In the genomic region with DNA sequence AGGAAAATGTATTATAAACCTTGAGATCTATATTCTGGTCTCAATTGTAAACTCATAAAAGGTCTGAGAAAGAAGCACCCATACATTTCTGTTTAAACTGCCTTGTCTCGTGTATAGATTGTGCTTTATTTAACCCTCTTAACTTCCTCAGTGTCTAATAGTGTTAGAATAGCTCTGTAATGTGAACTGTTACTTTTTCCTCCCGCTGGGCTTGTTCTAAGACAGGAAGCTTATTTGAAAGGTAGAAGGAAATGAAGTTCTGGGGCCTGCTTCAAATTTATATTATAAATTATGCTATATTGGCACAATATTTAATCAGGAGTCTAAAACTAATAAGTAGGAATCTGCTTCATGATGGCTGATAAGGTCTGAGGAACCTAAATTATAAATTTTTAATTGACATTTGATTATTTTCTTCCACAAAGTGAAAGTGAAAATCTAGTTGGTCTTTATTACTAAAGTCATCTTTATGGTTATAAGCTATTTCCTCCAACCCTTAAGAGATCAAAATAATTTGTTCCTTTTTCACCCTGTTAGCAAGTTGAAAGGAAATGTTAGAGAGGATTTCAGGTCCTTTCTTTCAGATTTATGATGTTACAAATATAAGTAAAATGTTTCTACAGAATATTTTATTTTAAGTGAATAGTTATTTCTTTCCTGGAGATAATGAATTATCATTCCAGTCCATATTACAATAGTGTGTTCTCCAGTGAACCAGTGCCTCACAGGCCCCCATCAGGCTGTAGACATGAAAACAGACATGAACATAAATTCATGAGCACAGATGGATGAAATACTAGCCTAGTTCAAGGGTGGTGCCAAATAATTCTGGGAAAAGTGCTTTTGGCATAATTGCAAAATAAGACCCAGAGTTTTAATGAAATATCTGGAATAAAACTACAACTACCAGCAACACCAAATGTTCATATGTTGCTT, we compare ENCODE assay signal across 11 cellular contexts. TPM values are rescaled to one million over a fixed set of nuclear protein-coding genes. Genes with fewer than 3 reads are reported as not detected.
A peak's percentile ranks its signal among the peaks of the same experiment; 100 is the strongest.
DNase-seq lines count a peak whose midpoint lies in the region; ATAC-seq and TF ChIP-seq lines count a peak whose summit lies in the region.
"Had no signal": no experiment of that assay in that cellular context is flagged by ENCODE, and none has a peak within 500 bp of the region (broad histone marks: within the 10 kb centered on the region; RNA-seq: fewer than 3 reads in every experiment).

No MANE protein-coding gene starts in this region.

- no peaks in the 10 kb centered on the region for H3K27me3 ChIP-seq in stomach

- 50 to 64% (median 55%) methylated on average over 2 of the region's 2 CpGs for WGBS in stomach, 5 donors

- no peaks in the 10 kb centered on the region for H3K9me3 ChIP-seq in stomach

- no peak for TF ChIP-seq POLR2A in stomach (IDR thresholded peaks at IDR 0.05)

- DNase-seq in activated naive CD4-positive, alpha-beta T cell treated with anti-CD3 and anti-CD28 coated beads for 36 hours = no peak
- DNase-seq in activated naive CD4-positive, alpha-beta T cell (lab: John Stamatoyannopoulos, UW) = no peak
- no peak for DNase-seq in activated naive CD8-positive, alpha-beta T cell treated with anti-CD3 and anti-CD28 coated beads, Interleukin-2, amount 10 ng/mL, durations not matched to agents 7 days and 5 days
- no peak for DNase-seq in stimulated activated naive CD8-positive, alpha-beta T cell treated with anti-CD3 and anti-CD28 coated beads, Interleukin-15, amount 100 ng/mL, for 72 hours
- DNase-seq in stomach (no peak), nephron progenitor cell (no peak)
- DNase-seq: NCI-H510A treated with DMSO at 0.1 percent for 48 hours had no signal

- ATAC-seq in HG03571 (IDR thresholded peaks at IDR 0.05; ENCODE audit: unreplicated experiment) (peak; percentile 64), GM19397 (IDR thresholded peaks at IDR 0.05; ENCODE audit: unreplicated experiment) (no peak)
- peak; percentile 63 for ATAC-seq in activated naive CD8-positive, alpha-beta T cell treated with anti-CD3 and anti-CD28 coated beads, Interleukin-2, amount 10 ng/mL, durations not matched to agents 7 days and 5 days (ENCODE audit: low read depth)
- ATAC-seq in stimulated activated naive CD8-positive, alpha-beta T cell treated with anti-CD3 and anti-CD28 coated beads, Interleukin-15, amount 100 ng/mL, for 72 hours = no peak

- H3K4me3 ChIP-seq in stomach = no peak overlapping the region

- peak overlapping the region; percentile 58 for H3K4me3 Mint-ChIP-seq in activated naive CD4-positive, alpha-beta T cell treated with anti-CD3 and anti-CD28 coated beads for 36 hours
- H3K4me3 Mint-ChIP-seq in activated naive CD8-positive, alpha-beta T cell treated with anti-CD3 and anti-CD28 coated beads, Interleukin-2, amount 10 ng/mL, durations not matched to agents 7 days and 5 days = peak overlapping the region; percentile 83
- peak overlapping the region; percentile 73 to 76 for H3K4me3 Mint-ChIP-seq in stimulated activated naive CD8-positive, alpha-beta T cell treated with anti-CD3 and anti-CD28 coated beads, Interleukin-15, amount 100 ng/mL, for 72 hours
- no peak overlapping the region for H3K4me3 Mint-ChIP-seq in nephron progenitor cell
- H3K4me3 Mint-ChIP-seq: dendritic cell treated with granulocyte-macrophage colony-stimulating factor and Interleukin-4, amounts not matched to agents 40 ng/mL and 50 ng/mL, for 4 days had no signal

- no peaks in the 10 kb centered on the region for H3K9me3 Mint-ChIP-seq in activated naive CD4-positive, alpha-beta T cell treated with anti-CD3 and anti-CD28 coated beads for 36 hours
- H3K9me3 Mint-ChIP-seq in activated naive CD8-positive, alpha-beta T cell treated with anti-CD3 and anti-CD28 coated beads, Interleukin-2, amount 10 ng/mL, durations not matched to agents 7 days and 5 days = no peaks in the 10 kb centered on the region
- H3K9me3 Mint-ChIP-seq in stimulated activated naive CD8-positive, alpha-beta T cell treated with anti-CD3 and anti-CD28 coated beads, Interleukin-15, amount 100 ng/mL, for 72 hours = no peaks in the 10 kb centered on the region
- H3K9me3 Mint-ChIP-seq in nephron progenitor cell = no peaks in the 10 kb centered on the region
- H3K9me3 Mint-ChIP-seq: dendritic cell treated with granulocyte-macrophage colony-stimulating factor and Interleukin-4, amounts not matched to agents 40 ng/mL and 50 ng/mL, for 4 days had no signal

- peaks cover 73% of the 10 kb centered on the region for H3K4me1 Mint-ChIP-seq in activated naive CD4-positive, alpha-beta T cell treated with anti-CD3 and anti-CD28 coated beads for 36 hours (ENCODE audit: low read depth)
- peaks cover 43% of the 10 kb centered on the region for H3K4me1 Mint-ChIP-seq in activated naive CD8-positive, alpha-beta T cell treated with anti-CD3 and anti-CD28 coated beads, Interleukin-2, amount 10 ng/mL, durations not matched to agents 7 days and 5 days
- H3K4me1 Mint-ChIP-seq in stimulated activated naive CD8-positive, alpha-beta T cell treated with anti-CD3 and anti-CD28 coated beads, Interleukin-15, amount 100 ng/mL, for 72 hours = peaks cover 87% of the 10 kb centered on the region
- H3K4me1 Mint-ChIP-seq in nephron progenitor cell = no peaks in the 10 kb centered on the region

- peaks cover 15 to 81% (median 37%) of the 10 kb centered on the region in 4 donors for H3K4me1 ChIP-seq in stomach

- H3K36me3 ChIP-seq in stomach = peaks cover 0 to 5% (median 0%) of the 10 kb centered on the region in 4 donors

- no peak for TF ChIP-seq CTCF in stomach (IDR thresholded peaks at IDR 0.05)
- TF ChIP-seq CTCF in nephron progenitor cell (IDR thresholded peaks at IDR 0.05) = no peak

- intact Hi-C loops in activated naive CD4-positive, alpha-beta T cell treated with anti-CD3 and anti-CD28 coated beads for 36 hours (cut with micrococcal nuclease) = loop anchor here (1.0 to 10.0 kb wide), 3 partner anchors 9 to 971 kb away; partner anchors contain the start of gene WDR75
- intact Hi-C loops in stomach (cut with DNase I; ENCODE audit: low total_unique reads) = no loop called here

- H3K27me3 Mint-ChIP-seq in activated naive CD4-positive, alpha-beta T cell treated with anti-CD3 and anti-CD28 coated beads for 36 hours (ENCODE audit: low read depth) = no peaks in the 10 kb centered on the region
- no peaks in the 10 kb centered on the region for H3K27me3 Mint-ChIP-seq in activated naive CD8-positive, alpha-beta T cell treated with anti-CD3 and anti-CD28 coated beads, Interleukin-2, amount 10 ng/mL, durations not matched to agents 7 days and 5 days
- H3K27me3 Mint-ChIP-seq in stimulated activated naive CD8-positive, alpha-beta T cell treated with anti-CD3 and anti-CD28 coated beads, Interleukin-15, amount 100 ng/mL, for 72 hours = no peaks in the 10 kb centered on the region
- H3K27me3 Mint-ChIP-seq in nephron progenitor cell (ENCODE audit: low read depth, poor library complexity) = peaks cover 25% of the 10 kb centered on the region
- H3K27me3 Mint-ChIP-seq: dendritic cell treated with granulocyte-macrophage colony-stimulating factor and Interleukin-4, amounts not matched to agents 40 ng/mL and 50 ng/mL, for 4 days had no signal

- no peak for TF ChIP-seq EP300 in stomach (IDR thresholded peaks at IDR 0.05)

- peak overlapping the region in 2 of 5 donors; percentile 0 to 44 for H3K27ac ChIP-seq in stomach
- H3K27ac ChIP-seq: C4-2B had no signal

- CTCF ChIA-PET in activated naive CD4-positive, alpha-beta T cell treated with anti-CD3 and anti-CD28 coated beads for 36 hours (lab: Charles Lee) = interaction anchor here (0.7 kb wide), 2 partner anchors 9 kb away, joined by 3 to 5 read pairs; no protein-coding TSS in a partner anchor

- POLR2A ChIA-PET in activated naive CD8-positive, alpha-beta T cell treated with anti-CD3 and anti-CD28 coated beads, Interleukin-2, amount 10 ng/mL, durations not matched to agents 7 days and 5 days (lab: Charles Lee) = interaction anchor here (0.6 to 2.3 kb wide), 5 partner anchors 9 to 653 kb away, joined by 3 to 18 read pairs (median 3); partner anchors contain the start of gene NEMP2

- H3K36me3 Mint-ChIP-seq in activated naive CD4-positive, alpha-beta T cell treated with anti-CD3 and anti-CD28 coated beads for 36 hours (ENCODE audit: low read depth) = peaks cover 5% of the 10 kb centered on the region
- peaks cover 31% of the 10 kb centered on the region for H3K36me3 Mint-ChIP-seq in activated naive CD8-positive, alpha-beta T cell treated with anti-CD3 and anti-CD28 coated beads, Interleukin-2, amount 10 ng/mL, durations not matched to agents 7 days and 5 days
- H3K36me3 Mint-ChIP-seq in nephron progenitor cell (ENCODE audit: low read depth) = no peaks in the 10 kb centered on the region

- H3K27ac Mint-ChIP-seq in activated naive CD4-positive, alpha-beta T cell treated with anti-CD3 and anti-CD28 coated beads for 36 hours = peak overlapping the region; percentile 91
- peak overlapping the region; percentile 97 for H3K27ac Mint-ChIP-seq in activated naive CD8-positive, alpha-beta T cell treated with anti-CD3 and anti-CD28 coated beads, Interleukin-2, amount 10 ng/mL, durations not matched to agents 7 days and 5 days
- peak overlapping the region; percentile 92 to 94 for H3K27ac Mint-ChIP-seq in stimulated activated naive CD8-positive, alpha-beta T cell treated with anti-CD3 and anti-CD28 coated beads, Interleukin-15, amount 100 ng/mL, for 72 hours
- H3K27ac Mint-ChIP-seq in nephron progenitor cell = no peak overlapping the region
- H3K27ac Mint-ChIP-seq: dendritic cell treated with granulocyte-macrophage colony-stimulating factor and Interleukin-4, amounts not matched to agents 40 ng/mL and 50 ng/mL, for 4 days had no signal

RNA-seq across cellular contexts. Expression of gene MFSD6, which starts 7.9 kb away (rescaled TPM):
- total RNA-seq in activated naive CD4-positive, alpha-beta T cell treated with anti-CD3 and anti-CD28 coated beads for 36 hours = 10 to 100 TPM; 21.0 to 21.6 TPM
- 10 to 100 TPM; 51.3 to 56.7 TPM for total RNA-seq in activated naive CD8-positive, alpha-beta T cell treated with anti-CD3 and anti-CD28 coated beads, Interleukin-2, amount 10 ng/mL, durations not matched to agents 7 days and 5 days
- 100 to 1,000 TPM in 2 of 5 donors, 10 to 100 TPM in 3; 18.7 to 134 (median 63.5) TPM for total RNA-seq in stomach
- polyA plus RNA-seq in stomach = 10 to 100 TPM in 2 of 3 donors, 1 to 10 TPM in 1; 9.2 to 12.8 (median 12.4) TPM

Comparison
In these comparisons a context has a peak if more than half of its experiments do, and no peak if none do; other contexts are left out.
1. ATAC-seq: peak in HG03571 (single experiment) and activated naive CD8-positive, alpha-beta T cell treated with anti-CD3 and anti-CD28 coated beads, Interleukin-2, amount 10 ng/mL, durations not matched to agents 7 days and 5 days (single experiment); none in stimulated activated naive CD8-positive, alpha-beta T cell treated with anti-CD3 and anti-CD28 coated beads, Interleukin-15, amount 100 ng/mL, for 72 hours (single experiment) and GM19397 (single experiment).